In the genomic region with DNA sequence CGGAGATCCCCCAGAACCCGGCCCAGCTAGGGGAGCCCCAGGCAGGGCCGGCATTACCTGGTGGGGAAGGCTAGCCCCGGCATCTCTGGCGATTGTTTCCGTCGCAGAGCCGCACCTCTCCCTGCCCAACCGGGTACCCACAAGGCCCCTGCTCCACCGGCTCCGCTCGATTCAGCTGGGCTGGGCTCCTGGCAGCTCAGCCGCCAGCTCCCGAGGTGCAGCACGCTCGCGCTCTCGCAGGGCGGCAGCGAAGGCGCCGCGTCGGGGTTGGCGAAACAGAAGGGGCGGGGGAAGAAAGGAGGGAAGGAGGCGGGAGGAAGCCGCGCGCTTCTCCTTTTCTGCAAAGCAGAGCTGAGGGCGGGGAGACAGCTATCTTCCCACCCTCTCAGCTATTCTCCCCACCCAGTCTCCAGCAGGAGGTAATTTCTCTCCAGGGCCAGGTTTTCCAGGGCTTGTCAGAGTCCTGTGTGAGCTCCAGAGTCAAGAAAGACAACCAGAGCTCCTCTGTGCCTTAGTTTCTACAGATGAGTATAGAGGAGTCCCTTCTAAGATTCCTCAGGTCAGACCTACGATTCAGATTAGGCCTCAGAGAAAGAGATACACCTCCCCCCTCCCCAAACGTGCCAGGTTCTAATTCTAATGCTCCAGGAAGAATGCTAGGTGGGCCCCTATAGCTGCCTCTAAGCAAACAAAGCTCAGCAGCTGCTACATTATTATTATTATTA, we compare ENCODE assay signal across 8 cellular contexts.
DNase-seq lines count a peak whose midpoint lies in the region; TF ChIP-seq lines count a peak whose summit lies in the region.

No MANE protein-coding gene starts in this region.

- TF ChIP-seq CTCF in H9 (conservative IDR thresholded peaks at IDR 0.05), result no peak
- peak; percentile 30 for TF ChIP-seq CTCF in MM.1S (IDR thresholded peaks at IDR 0.05; ENCODE audit: low read length)
- peak; percentile 25 for TF ChIP-seq CTCF in VCaP (conservative IDR thresholded peaks at IDR 0.05)
- no peak for TF ChIP-seq CTCF in breast epithelium (IDR thresholded peaks at IDR 0.05)
- TF ChIP-seq CTCF in smooth muscle cell (IDR thresholded peaks at IDR 0.05; ENCODE audit: borderline replicate concordance, insufficient read depth, poor library complexity, severe bottlenecking), result no peak

- no peaks in the 10 kb centered on the region for H3K79me1 ChIP-seq in H9 (ENCODE audit: insufficient read depth, low read depth, low read length, poor library complexity, severe bottlenecking)

- H3K4me3 Mint-ChIP-seq in H9, result peak overlapping the region; percentile 78 to 91

- H3K4ac ChIP-seq in H9 (ENCODE audit: low read depth, low read length), result no peak overlapping the region

- WGBS in H9 (ENCODE audit: extremely low coverage, insufficient read length, low lambda C conversion rate), result no CpG with 5 or more reads among the region's 33 CpGs
- 4% methylated on average over 14 of the region's 33 CpGs for WGBS in smooth muscle cell (ENCODE audit: low lambda C conversion rate)

- no peaks in the 10 kb centered on the region for H3K9me2 ChIP-seq in MM.1S (replicated peaks; ENCODE audit: insufficient read depth, low read length)

- H3K4me1 ChIP-seq in H9 (ENCODE audit: insufficient read depth, low read length) (peaks cover 15% of the 10 kb centered on the region), MM.1S (ENCODE audit: low read length) (peaks cover 21% of the 10 kb centered on the region), breast epithelium (peaks cover 0 to 8% of the 10 kb centered on the region in 2 donors), smooth muscle cell (ENCODE audit: low read depth) (peaks cover 23% of the 10 kb centered on the region)

- no peaks in the 10 kb centered on the region for H3K27me3 Mint-ChIP-seq in H9 (ENCODE audit: low read depth)

- H4K8ac ChIP-seq in H9 (replicated peaks; ENCODE audit: insufficient read length, low read depth, low read length), result no peak overlapping the region

- no peak overlapping the region for H2BK5ac ChIP-seq in H9 (ENCODE audit: insufficient read length, low read length)

- H3K27me3 ChIP-seq in H9 (ENCODE audit: insufficient read depth, low read length) (no peaks in the 10 kb centered on the region), MM.1S (replicated peaks; ENCODE audit: insufficient read depth, low read length) (no peaks in the 10 kb centered on the region), breast epithelium (no peaks in the 10 kb centered on the region), smooth muscle cell (ENCODE audit: low read depth) (no peaks in the 10 kb centered on the region)

- no peak overlapping the region for H2BK20ac ChIP-seq in H9 (ENCODE audit: low read depth, low read length, poor library complexity, severe bottlenecking)

- H3K9me3 ChIP-seq in H9 (ENCODE audit: control insufficient read depth, low read depth, low read length) (no peaks in the 10 kb centered on the region), MM.1S (replicated peaks; ENCODE audit: insufficient read depth, low read length) (no peaks in the 10 kb centered on the region), breast epithelium (no peaks in the 10 kb centered on the region), smooth muscle cell (replicated peaks; ENCODE audit: low read depth) (no peaks in the 10 kb centered on the region)

- no peak overlapping the region for H2BK12ac ChIP-seq in H9 (ENCODE audit: insufficient read length, low read depth, low read length)

- DNase-seq in GM03348 (ENCODE audit: low spot score), result peak; percentile 94
- peak; percentile 90 for DNase-seq in H9
- DNase-seq in MM.1S, result peak; percentile 90
- DNase-seq in breast epithelium (ENCODE audit: low spot score in 2 of 2), result peak; percentile 74 to 82
- DNase-seq in iPS-NIHi7 (ENCODE audit: extremely low spot score), result peak; percentile 88
- DNase-seq in smooth muscle cell (lab: John Stamatoyannopoulos, UW; ENCODE audit: unreplicated experiment), result peak; percentile 36
- DNase-seq in SHP77 treated with DMSO at 0.1 percent for 48 hours (lab: John Stamatoyannopoulos, UW), result no peak

- peak overlapping the region; percentile 89 to 96 (median 96) for H3K27ac Mint-ChIP-seq in H9

- H3K9ac ChIP-seq in H9 (ENCODE audit: extremely low read depth, insufficient read length, low read length), result peak overlapping the region; percentile 60
- H3K9ac ChIP-seq in MM.1S (ENCODE audit: low read length), result peak overlapping the region; percentile 77
- peak overlapping the region; percentile 61 for H3K9ac ChIP-seq in smooth muscle cell (ENCODE audit: low read depth)

- H3K27ac ChIP-seq in H9 (ENCODE audit: insufficient read length, low read depth, low read length) (no peak overlapping the region), MM.1S (ENCODE audit: low read length) (peak overlapping the region; percentile 39; the same call in 1 of the 2 replicates), VCaP (peak overlapping the region; percentile 72), breast epithelium (peak overlapping the region; percentile 78 to 84), smooth muscle cell (ENCODE audit: low read depth) (no peak overlapping the region)

- H2BK15ac ChIP-seq in H9 (ENCODE audit: low read depth, low read length), result no peak overlapping the region

- H3K79me2 ChIP-seq in H9 (ENCODE audit: insufficient read depth, low read length) (peaks cover 41% of the 10 kb centered on the region; the same call in 1 of the 2 replicates), MM.1S (ENCODE audit: low read length) (peaks cover 46% of the 10 kb centered on the region), smooth muscle cell (ENCODE audit: low read depth) (no peaks in the 10 kb centered on the region)

- H3K9me3 Mint-ChIP-seq in H9, result no peaks in the 10 kb centered on the region

- H3K4me2 ChIP-seq in H9 (ENCODE audit: insufficient read depth, insufficient read length, low read length), result peak overlapping the region; percentile 90
- peak overlapping the region; percentile 97 for H3K4me2 ChIP-seq in MM.1S (ENCODE audit: low read depth, low read length)
- H3K4me2 ChIP-seq in smooth muscle cell, result peak overlapping the region; percentile 98

- H2AFZ ChIP-seq in H9 (ENCODE audit: low read length), result no peak overlapping the region
- H2AFZ ChIP-seq in MM.1S (ENCODE audit: low read length), result peak overlapping the region; percentile 92
- H2AFZ ChIP-seq in smooth muscle cell (ENCODE audit: low read depth), result peak overlapping the region; percentile 90

- H4K5ac ChIP-seq in H9 (ENCODE audit: insufficient read length, low read depth, low read length), result no peak overlapping the region

- peak overlapping the region; percentile 82; the same call in 1 of the 2 replicates for H3K14ac ChIP-seq in H9 (ENCODE audit: insufficient read depth, low read length)

- no peak overlapping the region for H3K18ac ChIP-seq in H9 (ENCODE audit: insufficient read length, low read depth, low read length)

- no peak overlapping the region for H3K56ac ChIP-seq in H9 (ENCODE audit: insufficient read length, low read depth, low read length)

- H4K20me1 ChIP-seq in H9 (ENCODE audit: control insufficient read depth, insufficient read depth, insufficient read length), result no peaks in the 10 kb centered on the region
- no peaks in the 10 kb centered on the region for H4K20me1 ChIP-seq in MM.1S (ENCODE audit: insufficient read depth, low read length)
- peaks cover 8% of the 10 kb centered on the region for H4K20me1 ChIP-seq in smooth muscle cell (ENCODE audit: low read depth)

- H3K23ac ChIP-seq in H9 (ENCODE audit: insufficient read length, low read depth, low read length), result no peak overlapping the region

- H3K36me3 ChIP-seq in MM.1S (replicated peaks; ENCODE audit: insufficient read depth, low read length), result no peaks in the 10 kb centered on the region
- H3K36me3 ChIP-seq in breast epithelium, result no peaks in the 10 kb centered on the region
- no peaks in the 10 kb centered on the region for H3K36me3 ChIP-seq in smooth muscle cell (ENCODE audit: low read depth)

- no peak overlapping the region for H2AK5ac ChIP-seq in H9 (ENCODE audit: insufficient read length, low read length)

- H4K91ac ChIP-seq in H9 (ENCODE audit: insufficient read length, low read depth, low read length), result no peak overlapping the region

- H3K23me2 ChIP-seq in H9 (ENCODE audit: insufficient read length, low read depth, low read length, poor library complexity, severe bottlenecking), result peaks cover 11% of the 10 kb centered on the region

- no peaks in the 10 kb centered on the region; a peak in 2 of 7 replicates for H3K36me3 Mint-ChIP-seq in H9 (ENCODE audit: insufficient read depth in 1 of 3, low read depth in 3 of 3)

- H3T11ph ChIP-seq in H9 (ENCODE audit: low read length), result no peak overlapping the region

- no peak overlapping the region for H2BK120ac ChIP-seq in H9 (ENCODE audit: low read depth, low read length, poor library complexity, severe bottlenecking)

- peaks cover 59 to 62% of the 10 kb centered on the region in 2 experiments for H3K4me1 Mint-ChIP-seq in H9

- no peak for TF ChIP-seq POLR2A in breast epithelium (IDR thresholded peaks at IDR 0.05)

- intact Hi-C loops in breast epithelium (cut with DNase I; ENCODE audit: low total_unique reads), result no loop called here

- H3F3A ChIP-seq in MM.1S (ENCODE audit: insufficient read depth, low read length) (no peaks in the 10 kb centered on the region), smooth muscle cell (ENCODE audit: low read depth) (no peaks in the 10 kb centered on the region)

- H3K4me3 ChIP-seq in MM.1S (ENCODE audit: low read length) (peak overlapping the region; percentile 75), breast epithelium (peak overlapping the region; percentile 52 to 73 (median 58)), smooth muscle cell (peak overlapping the region; percentile 63)

Comparison
In these comparisons a context has a peak if more than half of its experiments do, and no peak if none do; other contexts are left out.
1. H3K27ac ChIP-seq: peak in MM.1S (single experiment), VCaP (single experiment) and breast epithelium (2 of 2); none in H9 (single experiment) and smooth muscle cell (single experiment).
2. CTCF ChIP-seq: peak in MM.1S (single experiment) and VCaP (single experiment); none in H9 (single experiment), breast epithelium (0 of 3) and smooth muscle cell (single experiment).
3. Peak in every context shown above with its lines, with median percentiles within 50 percentile points of each other: H3K4me2 ChIP-seq, H3K9ac ChIP-seq and H3K4me3 ChIP-seq.